Comparison of ENCODE assay signal across 8 cellular contexts in the genomic region with DNA sequence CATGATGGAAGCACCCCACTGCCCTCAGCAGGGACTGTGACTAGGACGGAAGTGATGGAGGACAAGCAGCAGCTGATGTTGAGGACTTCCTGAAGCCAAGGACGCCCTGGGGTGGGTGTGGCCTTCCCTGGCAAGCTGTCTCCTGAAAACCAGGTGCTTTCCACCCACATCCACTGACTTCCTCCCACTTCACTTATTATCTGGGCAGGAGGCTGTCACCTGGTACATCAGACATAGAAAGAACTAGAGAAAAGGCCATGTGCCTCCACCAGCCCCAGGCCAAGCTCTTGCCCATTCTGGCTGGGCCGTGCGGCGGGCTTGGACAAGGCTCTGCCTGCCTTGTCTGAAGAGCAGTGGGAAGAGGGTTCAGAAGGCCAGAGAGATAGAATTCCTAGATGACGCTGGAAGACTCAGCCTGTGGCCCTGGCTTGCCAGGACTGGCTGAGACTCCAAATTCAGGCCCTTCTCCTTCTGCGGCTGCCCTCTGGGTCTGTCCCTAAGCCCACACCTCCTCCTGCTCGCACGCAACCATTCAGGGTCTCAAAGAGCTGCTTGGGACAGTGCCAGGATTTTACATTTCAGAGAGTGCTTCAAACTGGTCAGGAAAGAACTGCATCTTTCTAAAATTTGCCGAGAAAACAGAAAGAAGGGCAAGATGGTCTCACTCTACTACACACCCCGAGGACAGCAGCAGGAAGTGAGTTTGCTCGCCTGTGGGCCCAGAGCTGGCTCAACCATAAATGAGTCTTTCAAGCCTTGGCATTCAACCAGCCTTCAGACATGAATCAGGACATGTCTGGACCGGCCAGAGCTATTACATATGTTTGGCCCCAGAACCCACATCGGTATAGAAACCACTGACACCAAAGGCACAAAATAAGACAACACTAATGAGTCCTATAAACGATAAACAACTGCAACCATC. TPM values are rescaled to one million over a fixed set of nuclear protein-coding genes. Genes with fewer than 3 reads are reported as not detected.
DNase-seq lines count a peak whose midpoint lies in the region; ATAC-seq and TF ChIP-seq lines count a peak whose summit lies in the region.

No MANE protein-coding gene starts in this region.

- 43% methylated on average over 15 of the region's 15 CpGs for WGBS in right cardiac atrium

- H3K4me1 Mint-ChIP-seq in activated T-cell treated with anti-CD3 and anti-CD28 coated beads, Interleukin-2, amount 50 U/mL, for 24 hours (ENCODE audit: low read depth): no peaks in the 10 kb centered on the region
- H3K4me1 Mint-ChIP-seq in type B pancreatic cell (ENCODE audit: unreplicated experiment): no peaks in the 10 kb centered on the region

- no peak for TF ChIP-seq CTCF in tibial artery (IDR thresholded peaks at IDR 0.05)
- no peak for TF ChIP-seq CTCF in type B pancreatic cell (conservative IDR thresholded peaks at IDR 0.05)

- peak overlapping the region; percentile 4 for H3K27ac Mint-ChIP-seq in activated T-cell treated with anti-CD3 and anti-CD28 coated beads, Interleukin-2, amount 50 U/mL, for 24 hours
- no peak overlapping the region for H3K27ac Mint-ChIP-seq in type B pancreatic cell

- no peaks in the 10 kb centered on the region for H3K9me3 ChIP-seq in right cardiac atrium (ENCODE audit: control insufficient read depth, low read length)
- no peaks in the 10 kb centered on the region for H3K9me3 ChIP-seq in tibial artery

- no peaks in the 10 kb centered on the region for H3K9me3 Mint-ChIP-seq in activated T-cell treated with anti-CD3 and anti-CD28 coated beads, Interleukin-2, amount 50 U/mL, for 24 hours
- no peaks in the 10 kb centered on the region for H3K9me3 Mint-ChIP-seq in type B pancreatic cell

- no peak for DNase-seq in activated T-cell treated with anti-CD3 and anti-CD28 coated beads, Interleukin-2, amount 50 U/mL, for 24 hours
- no peak for DNase-seq in activated T-cell treated with anti-CD3 and anti-CD28 coated beads, Interleukin-2, amount 50 U/mL, for 48 hours
- DNase-seq in amniotic epithelial cell (ENCODE audit: low read depth) (peak; percentile 63), right cardiac atrium (peak; percentile 49 to 81 (median 73)), tibial artery (no peak), type B pancreatic cell (ENCODE audit: extremely low spot score, unreplicated experiment) (no peak)

- peak overlapping the region; percentile 93 for H3K27ac ChIP-seq in right cardiac atrium (ENCODE audit: low read length)
- H3K27ac ChIP-seq in tibial artery: peak overlapping the region; percentile 64 to 66

- H3K36me3 ChIP-seq in tibial artery: peaks cover 25 to 68% (median 68%) of the 10 kb centered on the region in 3 donors

- H3K4me1 ChIP-seq in right cardiac atrium (ENCODE audit: control insufficient read depth, insufficient read depth, low read length): peaks cover 13% of the 10 kb centered on the region
- peaks cover 5 to 52% (median 25%) of the 10 kb centered on the region in 4 donors for H3K4me1 ChIP-seq in tibial artery

- peak; percentile 67 to 76 for ATAC-seq in right cardiac atrium
- ATAC-seq in GM19455 (IDR thresholded peaks at IDR 0.05; ENCODE audit: unreplicated experiment): no peak
- no peak for ATAC-seq in activated CD4-positive, CD25-positive, alpha-beta regulatory T cell treated with anti-CD3 and anti-CD28 coated beads, Interleukin-2, amount 50 U/mL, for 24 hours

- no peak overlapping the region for H3K4me3 Mint-ChIP-seq in activated T-cell treated with anti-CD3 and anti-CD28 coated beads, Interleukin-2, amount 50 U/mL, for 24 hours
- no peak overlapping the region for H3K4me3 Mint-ChIP-seq in type B pancreatic cell

- peaks cover 76% of the 10 kb centered on the region for H3K36me3 Mint-ChIP-seq in activated T-cell treated with anti-CD3 and anti-CD28 coated beads, Interleukin-2, amount 50 U/mL, for 24 hours (ENCODE audit: low read depth)
- peaks cover 7% of the 10 kb centered on the region for H3K36me3 Mint-ChIP-seq in type B pancreatic cell

- H3K27me3 Mint-ChIP-seq in activated T-cell treated with anti-CD3 and anti-CD28 coated beads, Interleukin-2, amount 50 U/mL, for 24 hours: no peaks in the 10 kb centered on the region
- H3K27me3 Mint-ChIP-seq in type B pancreatic cell: no peaks in the 10 kb centered on the region

- H3K4me3 ChIP-seq in right cardiac atrium (ENCODE audit: low read length) (no peak overlapping the region), tibial artery (no peak overlapping the region)

- intact Hi-C loops in right cardiac atrium (cut with DNase I) (no loop called here), tibial artery (cut with DNase I; ENCODE audit: low total_unique reads) (loop anchor here (5.0 kb wide), 1 partner anchor 565 kb away; a partner anchor contains a TSS)

- H3K27me3 ChIP-seq in right cardiac atrium (ENCODE audit: control insufficient read depth, insufficient read depth) (no peaks in the 10 kb centered on the region), tibial artery (no peaks in the 10 kb centered on the region)

RNA-seq across cellular contexts. Expression of a gene that starts 13.3 kb away (rescaled TPM):
- 100 to 1,000 TPM; 101 to 112 (median 106) TPM for total RNA-seq in right cardiac atrium
- polyA plus RNA-seq in right cardiac atrium: 53.4 TPM
- total RNA-seq in type B pancreatic cell (ENCODE audit: low replicate concordance): 58.2 and 80.8 TPM in 2 replicates

RNA-seq across cellular contexts. Expression of a gene that starts 13.7 kb away (rescaled TPM):
- total RNA-seq in right cardiac atrium: 1 to 10 TPM; 5.8 to 8.8 (median 7.5) TPM
- 5.9 TPM for polyA plus RNA-seq in right cardiac atrium
- 14.9 and 16.1 TPM in 2 replicates for total RNA-seq in type B pancreatic cell (ENCODE audit: low replicate concordance)

RNA-seq across cellular contexts. Expression of a gene that starts 31.9 kb away (rescaled TPM):
- total RNA-seq in right cardiac atrium (under 1 TPM in 1 of 4 donors, not detected in 3; 0.19 TPM), type B pancreatic cell (ENCODE audit: low replicate concordance) (9.5 and 12.1 TPM in 2 replicates)
- polyA plus RNA-seq in right cardiac atrium: not detected

Comparison
In these comparisons a context has a peak if more than half of its experiments do, and no peak if none do; other contexts are left out.
1. DNase-seq: peak in amniotic epithelial cell (single experiment) and right cardiac atrium (3 of 3); none in activated T-cell treated with anti-CD3 and anti-CD28 coated beads, Interleukin-2, amount 50 U/mL, for 24 hours (single experiment), activated T-cell treated with anti-CD3 and anti-CD28 coated beads, Interleukin-2, amount 50 U/mL, for 48 hours (0 of 2), tibial artery (0 of 2) and type B pancreatic cell (single experiment).
2. ATAC-seq: peak in right cardiac atrium (2 of 2); none in GM19455 (single experiment) and activated CD4-positive, CD25-positive, alpha-beta regulatory T cell treated with anti-CD3 and anti-CD28 coated beads, Interleukin-2, amount 50 U/mL, for 24 hours (0 of 2).